In genomic region chr12:116483959-116484699, GRCh38 we compare ENCODE assay signal across 17 cellular contexts.
"Had no signal": no experiment of that assay in that cellular context is flagged by ENCODE, and none has a peak within 500 bp of the region (broad histone marks: within the 10 kb centered on the region; RNA-seq: fewer than 3 reads in every experiment).

No MANE protein-coding gene starts in this region.

- ATAC-seq: esophagus mucosa, foreskin keratinocyte, lower lobe of right lung, right cardiac atrium had no signal

- H3K27me3 Mint-ChIP-seq: activated naive CD8-positive, alpha-beta T cell treated with anti-CD3 and anti-CD28 coated beads for 36 hours; activated T-cell treated with anti-CD3 and anti-CD28 coated beads, Interleukin-2, amount 50 U/mL, for 24 hours had no signal

- H3K36me3 ChIP-seq: heart left ventricle, lower lobe of right lung had no signal

- DNase-seq: activated CD4-positive, alpha-beta T cell treated with anti-CD3 and anti-CD28 coated beads, Interleukin-2, amount 50 U/mL, for 4 hours; activated CD4-positive, CD25-positive, alpha-beta regulatory T cell treated with anti-CD3 and anti-CD28 coated beads, Interleukin-2, amount 50 U/mL, for 72 hours; activated effector memory CD4-positive, alpha-beta T cell treated with anti-CD3 and anti-CD28 coated beads, Interleukin-2, amount 50 U/mL, for 16 hours; activated naive CD8-positive, alpha-beta T cell treated with anti-CD3 and anti-CD28 coated beads for 36 hours; activated T-cell treated with anti-CD3 and anti-CD28 coated beads, Interleukin-2, amount 50 U/mL, for 24 hours; dorsolateral prefrontal cortex; foreskin keratinocyte; lower lobe of right lung; midbrain; stimulated activated CD4-positive, alpha-beta T cell treated with anti-CD3 and anti-CD28 coated beads, Interleukin-2, amount 100 ng/mL, for 24 hours; stimulated activated naive CD4-positive, alpha-beta T cell; substantia nigra; SW 1271 had no signal

- H3K27me3 ChIP-seq: foreskin keratinocyte had no signal

- H3K4me3 Mint-ChIP-seq: activated naive CD8-positive, alpha-beta T cell treated with anti-CD3 and anti-CD28 coated beads for 36 hours; activated T-cell treated with anti-CD3 and anti-CD28 coated beads, Interleukin-2, amount 50 U/mL, for 24 hours had no signal

- H3K27ac ChIP-seq: dorsolateral prefrontal cortex, foreskin keratinocyte, heart left ventricle, lower lobe of right lung had no signal

- H3K4me3 ChIP-seq: dorsolateral prefrontal cortex, heart left ventricle, lower lobe of right lung had no signal

- FAIRE-seq: islet of Langerhans had no signal

- H3K9me3 ChIP-seq: lower lobe of right lung had no signal

- H3K4me1 ChIP-seq: lower lobe of right lung had no signal

- H3K27ac Mint-ChIP-seq: activated naive CD8-positive, alpha-beta T cell treated with anti-CD3 and anti-CD28 coated beads for 36 hours; activated T-cell treated with anti-CD3 and anti-CD28 coated beads, Interleukin-2, amount 50 U/mL, for 24 hours had no signal
